Comparison of ENCODE assay signal across 1 cellular context in genomic region chr9:78620764-78621163, GRCh38.
TF ChIP-seq lines count a peak whose summit lies in the region.

No MANE protein-coding gene starts in this region.

TF ChIP-seq in GM23338, 12 proteins besides CTCF, POLR2A, EP300 and RAD21 (continued from another document):
- TF ChIP-seq ZNF462 (CRISPR knock-in tag; IDR thresholded peaks at IDR 0.05): no peak
- TF ChIP-seq NANOG (IDR thresholded peaks at IDR 0.05; ENCODE audit: borderline replicate concordance): no peak
- no peak for TF ChIP-seq JUNB (IDR thresholded peaks at IDR 0.05; ENCODE audit: unreplicated experiment)
